8 cellular contexts compared by ENCODE assay signal in the genomic region with DNA sequence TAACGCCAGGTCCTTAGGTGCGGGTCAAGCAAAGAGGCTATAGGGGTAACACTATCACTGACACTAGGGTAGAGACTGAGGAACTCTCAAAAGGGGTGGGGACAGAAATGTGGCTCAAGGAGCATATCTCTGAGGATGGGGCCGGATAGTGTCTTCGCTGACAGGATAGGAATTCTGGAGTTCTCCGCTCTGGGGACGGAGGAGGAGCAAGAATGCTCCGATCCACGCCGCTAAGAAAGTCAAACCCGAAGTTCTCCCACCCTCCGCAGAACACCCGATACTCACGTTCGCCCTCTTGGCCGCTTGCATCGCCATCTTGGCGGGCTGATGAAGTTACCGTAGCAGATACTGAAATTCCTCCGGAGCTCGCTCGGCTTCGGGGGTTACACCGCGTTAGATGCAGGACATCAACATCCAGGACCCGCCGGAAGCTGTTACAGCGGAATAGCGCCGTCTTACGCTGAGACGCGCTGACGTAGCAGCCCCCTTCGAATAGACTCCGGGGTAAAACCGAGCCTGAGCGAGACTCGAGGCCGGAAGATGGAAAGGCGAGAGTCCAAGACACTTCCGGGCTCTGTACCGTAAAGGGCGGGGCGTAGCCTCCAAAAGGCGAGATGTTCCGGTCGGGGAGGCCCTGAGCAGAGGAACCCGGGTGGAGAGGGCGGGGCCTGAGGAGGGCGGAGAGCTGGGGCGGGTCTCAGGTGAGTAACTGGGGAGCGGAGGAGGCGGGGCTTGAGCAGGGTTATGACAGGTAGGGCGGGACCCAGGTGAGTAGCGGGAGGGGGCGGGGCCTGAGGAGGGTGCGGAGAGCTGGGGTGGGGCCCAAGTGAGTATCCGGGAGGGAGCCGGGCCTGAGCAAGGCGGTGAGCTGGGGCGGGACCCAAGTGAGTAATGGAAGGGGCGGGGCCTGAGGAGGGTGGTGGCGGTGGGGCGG. TPM values are rescaled to one million over a fixed set of nuclear protein-coding genes. Genes with fewer than 3 reads are reported as not detected.
DNase-seq lines count a peak whose midpoint lies in the region; ATAC-seq and TF ChIP-seq lines count a peak whose summit lies in the region.

A gene with protein sequence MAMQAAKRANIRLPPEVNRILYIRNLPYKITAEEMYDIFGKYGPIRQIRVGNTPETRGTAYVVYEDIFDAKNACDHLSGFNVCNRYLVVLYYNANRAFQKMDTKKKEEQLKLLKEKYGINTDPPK (minus strand): TSS at position 412 of the 934 bp plus-strand sequence. CDS start 97 bp downstream, at position 315.

- H3K9me3 ChIP-seq in WERI-Rb-1 (ENCODE audit: severe bottlenecking) = no peaks in the 10 kb centered on the region
- H3K9me3 ChIP-seq in mammary epithelial cell (replicated peaks; ENCODE audit: insufficient read depth, low read length) = no peaks in the 10 kb centered on the region
- no peaks in the 10 kb centered on the region for H3K9me3 ChIP-seq in iPS-18c (ENCODE audit: control insufficient read depth, insufficient read depth, low read length)
- H3K9me3 ChIP-seq in skeletal muscle tissue (ENCODE audit: control insufficient read depth in 3 of 3, low read length in 3 of 3) = no peaks in the 10 kb centered on the region

- dilution Hi-C loops in mammary epithelial cell (cut with HindIII; ENCODE audit: low sequenced_read_pairs) = no loop called here

- no peaks in the 10 kb centered on the region for H4K20me1 ChIP-seq in mammary epithelial cell (ENCODE audit: insufficient read depth, low read length)

- H3K9ac ChIP-seq in mammary epithelial cell (ENCODE audit: insufficient read depth, low read length) (peak within 1 kb of the TSS; percentile 95), skeletal muscle tissue (ENCODE audit: low read depth in 1 of 3, low read length in 3 of 3) (peak within 1 kb of the TSS; percentile 84 to 93 (median 90))

- no peak for TF ChIP-seq CTCF in WERI-Rb-1 (IDR thresholded peaks at IDR 0.05; ENCODE audit: low read depth, low read length)
- no peak for TF ChIP-seq CTCF in mammary epithelial cell (conservative IDR thresholded peaks at IDR 0.05 in 1 of 2, IDR thresholded peaks at IDR 0.05 in 1 of 2; ENCODE audit: extremely low read depth in 1 of 2, insufficient read depth in 1 of 2, low read depth in 1 of 2, low read length in 2 of 2)

- in situ Hi-C loops in ACHN (cut with HindIII; ENCODE audit: low pct_ligation_motif_present, low pct_unique_long_range_greater_than_20kb, low sequenced_read_pairs) (no loop called here), mammary epithelial cell (cut with MboI; ENCODE audit: low sequenced_read_pairs in 2 of 2) (no loop called here)

- H3K27me3 ChIP-seq in WERI-Rb-1 (ENCODE audit: insufficient read depth, low read depth, severe bottlenecking) (no peaks in the 10 kb centered on the region), mammary epithelial cell (ENCODE audit: insufficient read depth, low read length) (no peaks in the 10 kb centered on the region), skeletal muscle tissue (ENCODE audit: control insufficient read depth in 3 of 3, insufficient read depth in 3 of 3, low read length in 3 of 3) (no peaks in the 10 kb centered on the region)

- CTCF ChIA-PET in mammary epithelial cell (lab: Charles Lee; ENCODE audit: low non-redundant PET) = interaction anchor here (0.6 to 1.0 kb wide), 3 partner anchors 8 to 273 kb away, joined by 3 to 4 read pairs (median 3); partner anchors contain the start of genes TP53I3 and WDCP

- H3K27ac ChIP-seq in WERI-Rb-1 (peak within 1 kb of the TSS; percentile 76), mammary epithelial cell (ENCODE audit: insufficient read depth, low read depth, low read length) (peak within 1 kb of the TSS; percentile 92), skeletal muscle tissue (ENCODE audit: low read depth, low read length) (peak within 1 kb of the TSS; percentile 84)

- peaks cover 45% of the 10 kb centered on the region for H3K79me2 ChIP-seq in mammary epithelial cell (ENCODE audit: insufficient read depth, low read length)

- H3K36me3 ChIP-seq in WERI-Rb-1 (peaks cover 42% of the 10 kb centered on the region), mammary epithelial cell (ENCODE audit: insufficient read depth, low read length) (peaks cover 12% of the 10 kb centered on the region), skeletal muscle tissue (ENCODE audit: control insufficient read depth in 3 of 3, insufficient read depth in 3 of 3, low read length in 3 of 3) (peaks cover 12 to 18% (median 17%) of the 10 kb centered on the region in 3 donors)

- H3K4me2 ChIP-seq in mammary epithelial cell (ENCODE audit: insufficient read depth, low read depth, low read length) = peak within 1 kb of the TSS; percentile 94

- under 1% methylated on average over 11 of the region's 64 CpGs for WGBS in mammary epithelial cell (ENCODE audit: low coverage, missing lambda C conversion rate)

- peaks cover 12% of the 10 kb centered on the region for H3K4me1 ChIP-seq in mammary epithelial cell (ENCODE audit: insufficient read depth, low read length)
- H3K4me1 ChIP-seq in skeletal muscle tissue (ENCODE audit: control insufficient read depth in 3 of 3, insufficient read depth in 3 of 3, low read length in 3 of 3) = peaks cover 8 to 15% (median 12%) of the 10 kb centered on the region in 3 donors

- H3K4me3 ChIP-seq in WERI-Rb-1 (ENCODE audit: low read depth, low read length) = peak within 1 kb of the TSS; percentile 84
- H3K4me3 ChIP-seq in mammary epithelial cell (replicated peaks in 1 of 3; ENCODE audit: insufficient read depth in 1 of 3, low read depth in 2 of 3, low read length in 3 of 3) = peak within 1 kb of the TSS; percentile 90 to 95 (median 94)
- H3K4me3 ChIP-seq in iPS-18c (ENCODE audit: insufficient read depth, low read depth, low read length) = peak within 1 kb of the TSS; percentile 88
- peak within 1 kb of the TSS; percentile 95 to 98 (median 96) for H3K4me3 ChIP-seq in skeletal muscle tissue (ENCODE audit: low read length in 3 of 3)

- DNase-seq in ACHN = peak; percentile 100
- peak; percentile 100 for DNase-seq in NCI-H2227 (lab: John Stamatoyannopoulos, UW; ENCODE audit: unreplicated experiment)
- DNase-seq in WERI-Rb-1 = peak; percentile 100
- DNase-seq in mammary epithelial cell = peak; percentile 100

- intact Hi-C loops in mammary epithelial cell (cut with micrococcal nuclease) = loop anchor here (1.0 to 2.0 kb wide), 4 partner anchors 27 to 149 kb away; partner anchors contain the start of genes ATAD2B and FKBP1B

- peak within 1 kb of the TSS; percentile 86 for H2AFZ ChIP-seq in mammary epithelial cell (ENCODE audit: low read depth, low read length)

- peak; percentile 92 for ATAC-seq in GM18873 (IDR thresholded peaks at IDR 0.05; ENCODE audit: low FRiP score, unreplicated experiment)
- ATAC-seq in HG03139 (IDR thresholded peaks at IDR 0.05; ENCODE audit: unreplicated experiment) = peak; percentile 92

- TSS peak; percentile 56 for BruUV-seq in mammary epithelial cell (replicated peaks; lab: Mats Ljungman, UMichigan)

RNA-seq across cellular contexts. Expression of the gene that starts here (rescaled TPM):
- total RNA-seq in mammary epithelial cell (100 to 1,000 TPM; 101 to 106 TPM), skeletal muscle tissue (88.2 TPM)
- polyA plus RNA-seq in mammary epithelial cell = 156 TPM
- 37.1 TPM for polyA minus RNA-seq in mammary epithelial cell

Comparison
In these comparisons a context has a peak if more than half of its experiments do, and no peak if none do; other contexts are left out.
1. Peak in every context shown above with its lines: DNase-seq, ATAC-seq, H3K4me3 ChIP-seq and H3K27ac ChIP-seq.